25 cellular contexts compared by ENCODE assay signal in the genomic region with DNA sequence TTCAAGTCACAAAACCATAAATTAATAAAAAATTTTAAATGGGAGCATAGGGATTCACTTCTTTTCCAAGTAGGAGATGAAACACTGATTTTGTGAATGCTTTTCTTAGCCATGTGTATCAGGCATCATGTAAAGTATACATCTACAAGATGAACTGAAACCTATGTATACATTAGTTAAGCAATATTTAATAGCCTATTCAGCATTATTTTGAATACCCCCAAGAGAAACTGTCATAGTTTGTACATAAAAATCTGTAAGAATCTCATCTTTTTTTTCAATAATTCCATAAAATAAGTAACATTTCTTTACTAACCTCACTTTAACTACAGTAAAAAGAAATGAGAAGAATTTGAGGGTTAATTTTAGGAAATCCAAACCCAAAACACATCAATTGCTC.
"Had no signal": no experiment of that assay in that cellular context is flagged by ENCODE, and none has a peak within 500 bp of the region (broad histone marks: within the 10 kb centered on the region; RNA-seq: fewer than 3 reads in every experiment).

No MANE protein-coding gene starts in this region.

- H2AFZ ChIP-seq: neural progenitor cell, parathyroid adenoma had no signal

- H3K4me3 ChIP-seq: neural progenitor cell, ovary, psoas muscle, skin epidermis, stomach, thoracic aorta, thyroid gland, tibial nerve, upper lobe of left lung, vagina had no signal

- ATAC-seq: natural killer cell; psoas muscle; right cardiac atrium; sciatic nerve; stimulated activated effector memory CD8-positive, alpha-beta T cell treated with anti-CD3 and anti-CD28 coated beads, Interleukin-12 subunit alpha, Interleukin-12 subunit beta, amount 100 ng/mL, for 72 hours; stimulated activated naive B cell treated with anti-CD40 and anti-IgM and Interleukin-4, amounts not matched to agents 10 μg/mL and 1 μg/mL and 100 μg/mL, for 72 hours had no signal

- H3K4me2 ChIP-seq: neural progenitor cell had no signal

- H3K9ac ChIP-seq: neural progenitor cell, parathyroid adenoma had no signal

- H3K27me3 ChIP-seq: neural progenitor cell, ovary, stomach, thyroid gland, tibial nerve, upper lobe of left lung, vagina had no signal

- H3K9me3 ChIP-seq: ovary, psoas muscle, stomach, thoracic aorta, thyroid gland, upper lobe of left lung, vagina had no signal

- DNase-seq: natural killer cell; occipital lobe; ovary; posterior cingulate gyrus; psoas muscle; right cardiac atrium; stimulated activated CD4-positive, alpha-beta T cell treated with anti-CD3 and anti-CD28 coated beads, Interleukin-15, amount 100 ng/mL, for 24 hours; stimulated activated CD4-positive, alpha-beta T cell treated with anti-CD3 and anti-CD28 coated beads, Interleukin-2, amount 100 ng/mL, for 24 hours; stimulated activated CD4-positive, alpha-beta T cell treated with anti-CD3 and anti-CD28 coated beads, Interleukin-2, amount 100 ng/mL, for 48 hours; stimulated activated CD4-positive, alpha-beta T cell treated with anti-CD3 and anti-CD28 coated beads, Interleukin-4, amount 100 ng/mL, for 24 hours; stimulated activated naive B cell treated with anti-CD40 and anti-IgM and Interleukin-4, amounts not matched to agents 10 μg/mL and 1 μg/mL and 100 μg/mL, for 72 hours; stimulated activated naive CD4-positive, alpha-beta T cell treated with Interleukin-2 at 50 U/mL for 16 hours; stomach; thyroid gland; trophoblast cell; upper lobe of left lung had no signal

- H3K27ac ChIP-seq: neural progenitor cell, ovary, parathyroid adenoma, psoas muscle, skin epidermis, stomach, thoracic aorta, thyroid gland, tibial nerve, upper lobe of left lung, vagina had no signal

- H3K4me1 ChIP-seq: parathyroid adenoma, psoas muscle, stomach, thyroid gland, tibial nerve, upper lobe of left lung, vagina had no signal

- FAIRE-seq: urothelium cell line had no signal

- H3K36me3 ChIP-seq: neural progenitor cell, ovary, stomach, thoracic aorta, thyroid gland, tibial nerve, upper lobe of left lung, vagina had no signal

- H3K79me2 ChIP-seq: parathyroid adenoma had no signal
